In the genomic region with DNA sequence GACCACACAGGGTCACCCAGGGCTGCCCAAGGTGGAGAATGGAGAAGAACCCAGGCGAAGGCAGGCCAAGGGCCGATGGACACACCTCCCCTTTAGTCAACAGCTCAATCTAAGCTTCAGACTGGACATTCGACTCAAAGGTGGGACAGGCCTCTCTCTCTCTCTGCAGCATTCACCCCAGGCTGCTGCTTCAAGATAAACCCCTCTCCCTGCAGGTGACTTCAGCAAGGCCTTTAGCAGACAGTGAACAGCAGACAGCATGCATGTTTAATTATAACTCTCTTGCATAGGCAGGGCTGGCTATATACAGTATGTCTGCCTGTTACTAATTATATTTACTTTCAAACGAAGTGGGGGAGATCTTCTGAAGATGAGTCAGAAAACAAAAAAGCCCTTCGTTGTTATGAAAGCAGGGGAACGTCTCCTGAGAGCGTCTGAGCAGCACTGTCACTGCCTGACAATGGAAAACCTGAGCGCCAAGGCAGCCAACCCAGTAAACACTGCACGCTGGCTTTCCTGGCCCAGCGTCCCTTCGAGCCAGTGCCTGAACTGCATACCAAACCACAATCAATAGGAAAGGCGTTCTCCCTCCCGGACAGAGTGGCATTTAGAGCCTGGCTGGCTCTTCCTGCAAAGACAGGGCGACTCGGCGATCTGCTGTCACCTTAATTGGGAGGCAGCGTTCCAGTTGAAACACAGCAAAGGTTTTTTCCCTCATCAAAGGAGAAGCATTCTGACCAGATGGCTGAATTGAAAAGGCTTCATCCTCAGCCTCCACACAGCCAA, we compare ENCODE assay signal across 8 cellular contexts. TPM values are rescaled to one million over a fixed set of nuclear protein-coding genes. Genes with fewer than 3 reads are reported as not detected.
DNase-seq lines count a peak whose midpoint lies in the region; ATAC-seq, FAIRE-seq and TF ChIP-seq lines count a peak whose summit lies in the region.

No MANE protein-coding gene starts in this region.

- TF ChIP-seq CTCF in AG04449 (IDR thresholded peaks at IDR 0.05; ENCODE audit: insufficient read depth, low read length, missing control alignments) (no peak), prostate gland (IDR thresholded peaks at IDR 0.05) (peak in 2 of 4 experiments; percentile 10 to 14)

- WGBS in prostate gland, result 13% methylated on average over 17 of the region's 17 CpGs

- H3K4me3 ChIP-seq in AG04449 (ENCODE audit: low read depth, low read length) (peak overlapping the region; percentile 29), prostate gland (no peak overlapping the region)

- H3K27me3 ChIP-seq in prostate gland (replicated peaks; ENCODE audit: insufficient read depth), result no peaks in the 10 kb centered on the region

- no peaks in the 10 kb centered on the region for H3K9me3 Mint-ChIP-seq in activated T-helper 2 cell treated with anti-CD3 and anti-CD28 coated beads, Interferon-gamma antibody, Interleukin-2, Interleukin-4, amounts not matched to agents 10 μg/mL and 5 μg/mL and 100 μg/mL, durations not matched to agents 14 hours and 24 hours and 36 hours

- CTCF ChIA-PET in AG04449 (lab: Yijun Ruan, JAX), result interaction anchor here (1.1 to 2.3 kb wide), 2 partner anchors 9 to 587 kb away, joined by 3 to 8 read pairs; no protein-coding TSS in a partner anchor

- no peak for FAIRE-seq in urothelium cell line (lab: Jason Lieb, UNC)

- H3K4me3 Mint-ChIP-seq in activated T-helper 2 cell treated with anti-CD3 and anti-CD28 coated beads, Interferon-gamma antibody, Interleukin-2, Interleukin-4, amounts not matched to agents 10 μg/mL and 5 μg/mL and 100 μg/mL, durations not matched to agents 14 hours and 24 hours and 36 hours (ENCODE audit: low read depth), result peak overlapping the region; percentile 56

- peak overlapping the region; percentile 99 for H3K27ac Mint-ChIP-seq in activated T-helper 2 cell treated with anti-CD3 and anti-CD28 coated beads, Interferon-gamma antibody, Interleukin-2, Interleukin-4, amounts not matched to agents 10 μg/mL and 5 μg/mL and 100 μg/mL, durations not matched to agents 14 hours and 24 hours and 36 hours

- no peak for TF ChIP-seq POLR2A in prostate gland (IDR thresholded peaks at IDR 0.05)

- POLR2A ChIA-PET in AG04449 (lab: Yijun Ruan, JAX), result interaction anchor here (1.0 kb wide), 1 partner anchor 84 kb away, joined by 3 read pairs; no protein-coding TSS in a partner anchor

- intact Hi-C loops in activated T-helper 2 cell treated with anti-CD3 and anti-CD28 coated beads, Interferon-gamma antibody, Interleukin-2, Interleukin-4, amounts not matched to agents 10 μg/mL and 5 μg/mL and 100 μg/mL, durations not matched to agents 14 hours and 24 hours and 36 hours (cut with micrococcal nuclease), result loop anchor here (1.0 to 2.0 kb wide), 9 partner anchors 26 to 302 kb away; no protein-coding TSS in a partner anchor
- intact Hi-C loops in prostate gland (cut with DNase I), result loop anchor here (5.0 kb wide), 3 partner anchors 77 to 397 kb away; no protein-coding TSS in a partner anchor

- peak overlapping the region; percentile 85 to 90 for H3K27ac ChIP-seq in prostate gland

- DNase-seq in AG04449 (ENCODE audit: low read depth, low spot score) (peak; percentile 72), NCI-H774 (lab: John Stamatoyannopoulos, UW) (peak; percentile 53), glomerular visceral epithelial cell (ENCODE audit: extremely low spot score) (peak; percentile 44), prostate gland (ENCODE audit: low spot score) (peak; percentile 81), urothelium cell line (ENCODE audit: low spot score) (no peak)
- no peak for DNase-seq in activated T-helper 2 cell treated with anti-CD3 and anti-CD28 coated beads, Interferon-gamma antibody, Interleukin-2, Interleukin-4, amounts not matched to agents 10 μg/mL and 5 μg/mL and 100 μg/mL, durations not matched to agents 14 hours and 24 hours and 36 hours (ENCODE audit: low spot score)

- H3K4me1 Mint-ChIP-seq in activated T-helper 2 cell treated with anti-CD3 and anti-CD28 coated beads, Interferon-gamma antibody, Interleukin-2, Interleukin-4, amounts not matched to agents 10 μg/mL and 5 μg/mL and 100 μg/mL, durations not matched to agents 14 hours and 24 hours and 36 hours (ENCODE audit: low read depth), result peaks cover 34% of the 10 kb centered on the region

- ATAC-seq in GM18867 (IDR thresholded peaks at IDR 0.05; ENCODE audit: unreplicated experiment) (peak; percentile 32), HG03097 (IDR thresholded peaks at IDR 0.05; ENCODE audit: low FRiP score, unreplicated experiment) (peak; percentile 20)

- no peaks in the 10 kb centered on the region for H3K27me3 Mint-ChIP-seq in activated T-helper 2 cell treated with anti-CD3 and anti-CD28 coated beads, Interferon-gamma antibody, Interleukin-2, Interleukin-4, amounts not matched to agents 10 μg/mL and 5 μg/mL and 100 μg/mL, durations not matched to agents 14 hours and 24 hours and 36 hours (ENCODE audit: low read depth)

- peaks cover 4% of the 10 kb centered on the region for H3K36me3 Mint-ChIP-seq in activated T-helper 2 cell treated with anti-CD3 and anti-CD28 coated beads, Interferon-gamma antibody, Interleukin-2, Interleukin-4, amounts not matched to agents 10 μg/mL and 5 μg/mL and 100 μg/mL, durations not matched to agents 14 hours and 24 hours and 36 hours (ENCODE audit: low read depth)

- H3K36me3 ChIP-seq in prostate gland, result no peaks in the 10 kb centered on the region

- H3K9me3 ChIP-seq in prostate gland, result no peaks in the 10 kb centered on the region

- peaks cover 21% of the 10 kb centered on the region for H3K4me1 ChIP-seq in prostate gland (replicated peaks)

RNA-seq across cellular contexts. Expression of a gene that starts 54.1 kb away (rescaled TPM):
- 105 and 118 TPM in 2 replicates for total RNA-seq in activated T-helper 2 cell treated with anti-CD3 and anti-CD28 coated beads, Interferon-gamma antibody, Interleukin-2, Interleukin-4, amounts not matched to agents 10 μg/mL and 5 μg/mL and 100 μg/mL, durations not matched to agents 14 hours and 24 hours and 36 hours
- 100 to 1,000 TPM in 1 of 2 donors, 10 to 100 TPM in 1; 77.1 to 135 TPM for total RNA-seq in prostate gland

Comparison
In these comparisons a context has a peak if more than half of its experiments do, and no peak if none do; other contexts are left out.
1. DNase-seq: peak in AG04449 (single experiment), NCI-H774 (single experiment), glomerular visceral epithelial cell (single experiment) and prostate gland (single experiment); none in activated T-helper 2 cell treated with anti-CD3 and anti-CD28 coated beads, Interferon-gamma antibody, Interleukin-2, Interleukin-4, amounts not matched to agents 10 μg/mL and 5 μg/mL and 100 μg/mL, durations not matched to agents 14 hours and 24 hours and 36 hours (single experiment) and urothelium cell line (single experiment).